2 cellular contexts compared by ENCODE assay signal in genomic region chr1:112767646-112768045, GRCh38.
A peak's percentile ranks its signal among the peaks of the same experiment; 100 is the strongest.
TF ChIP-seq lines count a peak whose summit lies in the region.

No MANE protein-coding gene starts in this region.

TF ChIP-seq in H1, 55 proteins besides CTCF, POLR2A, EP300 and RAD21:
- peak; percentile 72; the same call in 1 of the 2 replicates for TF ChIP-seq KDM1A (IDR thresholded peaks at IDR 0.05; ENCODE audit: borderline replicate concordance, low read length)
- TF ChIP-seq, protein P1, sequence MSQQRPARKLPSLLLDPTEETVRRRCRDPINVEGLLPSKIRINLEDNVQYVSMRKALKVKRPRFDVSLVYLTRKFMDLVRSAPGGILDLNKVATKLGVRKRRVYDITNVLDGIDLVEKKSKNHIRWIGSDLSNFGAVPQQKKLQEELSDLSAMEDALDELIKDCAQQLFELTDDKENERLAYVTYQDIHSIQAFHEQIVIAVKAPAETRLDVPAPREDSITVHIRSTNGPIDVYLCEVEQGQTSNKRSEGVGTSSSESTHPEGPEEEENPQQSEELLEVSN (IDR thresholded peaks at IDR 0.05): no peak
TF ChIP-seq in H1: peak in this region for 1.

TF ChIP-seq in GM12891, 5 proteins besides CTCF, POLR2A, EP300 and RAD21:
- no peak for TF ChIP-seq SPI1 (IDR thresholded peaks at IDR 0.05; ENCODE audit: low read depth, low read length)
